Comparison of ENCODE assay signal across 8 cellular contexts in genomic region chr2:4763009-4763408, GRCh38.
DNase-seq lines count a peak whose midpoint lies in the region; ATAC-seq, FAIRE-seq and TF ChIP-seq lines count a peak whose summit lies in the region.

No MANE protein-coding gene starts in this region.

- no peaks in the 10 kb centered on the region for H3K27me3 ChIP-seq in H9 (ENCODE audit: insufficient read depth, low read length)

- no peaks in the 10 kb centered on the region for H3K79me2 ChIP-seq in H9 (ENCODE audit: insufficient read depth, low read length)

- ATAC-seq in GM21390 (IDR thresholded peaks at IDR 0.05; ENCODE audit: unreplicated experiment) = no peak
- ATAC-seq in HG03097 (IDR thresholded peaks at IDR 0.05; ENCODE audit: low FRiP score, unreplicated experiment) = no peak
- ATAC-seq in GM21619 (IDR thresholded peaks at IDR 0.05; ENCODE audit: unreplicated experiment) = no peak

- H2BK120ac ChIP-seq in H9 (ENCODE audit: low read depth, low read length, poor library complexity, severe bottlenecking) = no peak overlapping the region

- no CpG with 5 or more reads among the region's 4 CpGs for WGBS in H9 (ENCODE audit: extremely low coverage, insufficient read length, low lambda C conversion rate)

- FAIRE-seq in HTR-8/SVneo (lab: Jason Lieb, UNC) = no peak

- no peak overlapping the region for H3K23ac ChIP-seq in H9 (ENCODE audit: insufficient read length, low read depth, low read length)

- H3K9me3 ChIP-seq in H9 (ENCODE audit: control insufficient read depth, low read depth, low read length) = no peaks in the 10 kb centered on the region

- no peaks in the 10 kb centered on the region for H3K4me1 ChIP-seq in H9 (ENCODE audit: insufficient read depth, low read length)

- H4K91ac ChIP-seq in H9 (ENCODE audit: insufficient read length, low read depth, low read length) = no peak overlapping the region

- no peak overlapping the region for H4K5ac ChIP-seq in H9 (ENCODE audit: insufficient read length, low read depth, low read length)

- H3K27me3 Mint-ChIP-seq in H9 (ENCODE audit: low read depth) = peaks cover 3% of the 10 kb centered on the region; the same call in 1 of the 2 replicates
- H3K27me3 Mint-ChIP-seq in nephron (ENCODE audit: low read depth) = peaks cover 9% of the 10 kb centered on the region

- no peak overlapping the region for H3T11ph ChIP-seq in H9 (ENCODE audit: low read length)

- H3K4me3 Mint-ChIP-seq in H9 = no peak overlapping the region
- H3K4me3 Mint-ChIP-seq in nephron = peak overlapping the region in 1 of 3 experiments; percentile 9

- H3K14ac ChIP-seq in H9 (ENCODE audit: insufficient read depth, low read length) = no peak overlapping the region

- H3K9me3 Mint-ChIP-seq in H9 (peaks cover 0 to 3% of the 10 kb centered on the region in 2 experiments), nephron (peaks cover 2% of the 10 kb centered on the region)

- no peak overlapping the region for H3K27ac ChIP-seq in H9 (ENCODE audit: insufficient read length, low read depth, low read length)

- no peak overlapping the region for H2AK5ac ChIP-seq in H9 (ENCODE audit: insufficient read length, low read length)

- H2BK12ac ChIP-seq in H9 (ENCODE audit: insufficient read length, low read depth, low read length) = no peak overlapping the region

- H2BK5ac ChIP-seq in H9 (ENCODE audit: insufficient read length, low read length) = no peak overlapping the region

- H2BK15ac ChIP-seq in H9 (ENCODE audit: low read depth, low read length) = no peak overlapping the region

- no peak overlapping the region for H3K9ac ChIP-seq in H9 (ENCODE audit: extremely low read depth, insufficient read length, low read length)

- no peak overlapping the region for H2AFZ ChIP-seq in H9 (ENCODE audit: low read length)

- DNase-seq in H9 (peak; percentile 56), NCI-H1694 (lab: John Stamatoyannopoulos, UW) (peak; percentile 68), UCSD-AML1 (lab: John Stamatoyannopoulos, UW; ENCODE audit: unreplicated experiment) (peak; percentile 16), HTR-8/SVneo (ENCODE audit: insufficient read length, low spot score) (no peak)

- H3K79me1 ChIP-seq in H9 (ENCODE audit: insufficient read depth, low read depth, low read length, poor library complexity, severe bottlenecking) = no peaks in the 10 kb centered on the region

- H3K36me3 Mint-ChIP-seq in H9 (ENCODE audit: insufficient read depth in 1 of 3, low read depth in 3 of 3) = peaks cover 0 to 3% (median 0%) of the 10 kb centered on the region in 3 experiments; a peak in 3 of 7 replicates
- H3K36me3 Mint-ChIP-seq in nephron (ENCODE audit: low read depth) = no peaks in the 10 kb centered on the region

- no peaks in the 10 kb centered on the region for H4K20me1 ChIP-seq in H9 (ENCODE audit: control insufficient read depth, insufficient read depth, insufficient read length)

- H3K4ac ChIP-seq in H9 (ENCODE audit: low read depth, low read length) = no peak overlapping the region

- no peaks in the 10 kb centered on the region for H3K23me2 ChIP-seq in H9 (ENCODE audit: insufficient read length, low read depth, low read length, poor library complexity, severe bottlenecking)

- no peak overlapping the region for H2BK20ac ChIP-seq in H9 (ENCODE audit: low read depth, low read length, poor library complexity, severe bottlenecking)

- no peak overlapping the region for H3K56ac ChIP-seq in H9 (ENCODE audit: insufficient read length, low read depth, low read length)

- H3K27ac Mint-ChIP-seq in H9 = no peak overlapping the region
- peak overlapping the region; percentile 8 to 18 (median 10) for H3K27ac Mint-ChIP-seq in nephron

- H4K8ac ChIP-seq in H9 (replicated peaks; ENCODE audit: insufficient read length, low read depth, low read length) = no peak overlapping the region

- TF ChIP-seq CTCF in H9 (conservative IDR thresholded peaks at IDR 0.05) (peak; percentile 86), nephron (IDR thresholded peaks at IDR 0.05; ENCODE audit: unreplicated experiment in 3 of 3) (peak; percentile 75 to 83 (median 75))

- H3K4me2 ChIP-seq in H9 (ENCODE audit: insufficient read depth, insufficient read length, low read length) = no peak overlapping the region

- no peak overlapping the region for H3K18ac ChIP-seq in H9 (ENCODE audit: insufficient read length, low read depth, low read length)

- H3K4me1 Mint-ChIP-seq in H9 = no peaks in the 10 kb centered on the region
- peaks cover 11% of the 10 kb centered on the region for H3K4me1 Mint-ChIP-seq in nephron

Comparison
In these comparisons a context has a peak if more than half of its experiments do, and no peak if none do; other contexts are left out.
1. H3K27ac Mint-ChIP-seq: peak in nephron (3 of 3); none in H9 (0 of 3).